Comparison of ENCODE assay signal across 15 cellular contexts in the genomic region with DNA sequence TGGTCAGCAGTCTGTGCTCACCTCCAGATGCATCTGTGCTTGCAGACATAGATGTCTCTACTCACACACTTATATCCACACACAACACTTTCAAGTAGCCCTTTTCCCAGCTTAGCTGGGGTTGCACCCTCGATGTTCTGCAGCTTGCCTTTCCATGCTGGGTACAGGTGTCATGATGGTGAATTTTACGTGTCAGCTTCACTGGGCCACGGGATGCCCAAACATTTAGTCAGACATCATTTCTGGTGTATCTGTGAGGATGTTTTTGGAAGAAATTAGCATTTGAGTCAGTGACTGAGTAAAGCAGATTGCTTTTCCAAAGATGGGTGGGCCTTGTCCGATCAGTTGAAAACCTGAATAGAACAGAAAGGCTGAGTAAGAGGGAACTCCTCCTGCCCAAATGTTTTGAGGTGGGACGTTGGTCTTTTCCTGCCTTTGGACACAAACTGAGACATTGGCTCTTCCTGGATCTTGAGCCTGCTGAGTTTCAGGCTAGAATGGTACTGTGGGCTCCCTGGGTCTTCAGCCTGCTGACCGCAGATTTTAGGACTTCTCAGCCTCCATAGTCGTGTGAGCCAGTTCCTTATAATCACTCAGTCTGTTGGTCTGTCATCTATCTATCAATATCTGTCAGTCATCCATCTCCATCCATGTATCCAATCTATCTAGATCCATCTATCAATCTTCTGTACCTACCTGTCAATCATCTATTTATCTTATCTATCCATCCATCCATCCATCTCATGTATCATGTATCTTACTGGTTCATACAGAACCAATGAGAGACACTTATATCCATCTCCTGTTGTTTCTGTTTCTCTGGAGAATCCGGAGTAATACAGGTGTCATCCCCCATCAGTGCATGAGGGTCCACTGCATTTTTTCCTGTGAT. TPM values are rescaled to one million over a fixed set of nuclear protein-coding genes. Genes with fewer than 3 reads are reported as not detected.
DNase-seq lines count a peak whose midpoint lies in the region; ATAC-seq and TF ChIP-seq lines count a peak whose summit lies in the region.
"Had no signal": no experiment of that assay in that cellular context is flagged by ENCODE, and none has a peak within 500 bp of the region (broad histone marks: within the 10 kb centered on the region; RNA-seq: fewer than 3 reads in every experiment).

No MANE protein-coding gene starts in this region.

- H3K27me3 Mint-ChIP-seq in activated CD8-positive, alpha-beta memory T cell treated with anti-CD3 and anti-CD28 coated beads, Interleukin-2, amount 10 ng/mL, durations not matched to agents 7 days and 5 days, result no peaks in the 10 kb centered on the region
- H3K27me3 Mint-ChIP-seq in chondrocyte (ENCODE audit: low read depth), result no peaks in the 10 kb centered on the region
- H3K27me3 Mint-ChIP-seq: B cell; CD4-positive, alpha-beta T cell had no signal

- no peaks in the 10 kb centered on the region for H3K4me1 Mint-ChIP-seq in activated CD8-positive, alpha-beta memory T cell treated with anti-CD3 and anti-CD28 coated beads, Interleukin-2, amount 10 ng/mL, durations not matched to agents 7 days and 5 days
- H3K4me1 Mint-ChIP-seq in chondrocyte (ENCODE audit: low read depth), result no peaks in the 10 kb centered on the region
- H3K4me1 Mint-ChIP-seq: B cell had no signal

- peaks cover 11% of the 10 kb centered on the region for H3K9me3 Mint-ChIP-seq in activated CD8-positive, alpha-beta memory T cell treated with anti-CD3 and anti-CD28 coated beads, Interleukin-2, amount 10 ng/mL, durations not matched to agents 7 days and 5 days (ENCODE audit: low read depth)
- peaks cover 18% of the 10 kb centered on the region for H3K9me3 Mint-ChIP-seq in chondrocyte (ENCODE audit: low read depth)

- no peak overlapping the region for H3K27ac Mint-ChIP-seq in activated CD8-positive, alpha-beta memory T cell treated with anti-CD3 and anti-CD28 coated beads, Interleukin-2, amount 10 ng/mL, durations not matched to agents 7 days and 5 days
- no peak overlapping the region for H3K27ac Mint-ChIP-seq in chondrocyte (ENCODE audit: unreplicated experiment)
- H3K27ac Mint-ChIP-seq: B cell; CD4-positive, alpha-beta T cell had no signal

- DNase-seq in activated CD8-positive, alpha-beta memory T cell treated with anti-CD3 and anti-CD28 coated beads for 24 hours, result peak; percentile 7
- DNase-seq in activated CD8-positive, alpha-beta memory T cell treated with anti-CD3 and anti-CD28 coated beads, Interleukin-2, amount 10 ng/mL, durations not matched to agents 7 days and 5 days, result no peak
- no peak for DNase-seq in HEK293T (ENCODE audit: extremely low spot score)
- DNase-seq in chondrocyte (ENCODE audit: low spot score), result peak; percentile 25
- DNase-seq in stimulated activated CD8-positive, alpha-beta memory T cell treated with anti-CD3 and anti-CD28 coated beads, Interleukin-4, amount 100 ng/mL, for 48 hours, result peak; percentile 11
- no peak for DNase-seq in HUDEP-2 (lab: John Stamatoyannopoulos, UW; ENCODE audit: unreplicated experiment in 76 of 76)
- DNase-seq: C1 segment of cervical spinal cord; Calu3; CD4-positive, alpha-beta T cell; DMS 273 treated with DMSO at 0.1 percent for 48 hours; GM23248 had no signal

- POLR2A ChIA-PET in HEK293T (lab: Yijun Ruan, JAX), result interaction anchor here (0.6 kb wide), 1 partner anchor 153 kb away, joined by 3 read pairs; no protein-coding TSS in a partner anchor

- peaks cover 15% of the 10 kb centered on the region for H3K36me3 Mint-ChIP-seq in activated CD8-positive, alpha-beta memory T cell treated with anti-CD3 and anti-CD28 coated beads, Interleukin-2, amount 10 ng/mL, durations not matched to agents 7 days and 5 days
- peaks cover 21% of the 10 kb centered on the region for H3K36me3 Mint-ChIP-seq in chondrocyte (ENCODE audit: low read depth)

- ATAC-seq in activated CD8-positive, alpha-beta memory T cell treated with anti-CD3 and anti-CD28 coated beads, Interleukin-2, amount 10 ng/mL, durations not matched to agents 7 days and 5 days, result no peak
- no peak for ATAC-seq in HG02571 (IDR thresholded peaks at IDR 0.05; ENCODE audit: unreplicated experiment)
- ATAC-seq: HCT116, HepG2 had no signal

- no peak overlapping the region for H3K4me3 Mint-ChIP-seq in activated CD8-positive, alpha-beta memory T cell treated with anti-CD3 and anti-CD28 coated beads, Interleukin-2, amount 10 ng/mL, durations not matched to agents 7 days and 5 days
- H3K4me3 Mint-ChIP-seq in chondrocyte (ENCODE audit: unreplicated experiment), result no peak overlapping the region
- H3K4me3 Mint-ChIP-seq: B cell; CD4-positive, alpha-beta T cell had no signal

- TF ChIP-seq CTCF in chondrocyte (IDR thresholded peaks at IDR 0.05), result no peak

- CTCF ChIA-PET in activated CD8-positive, alpha-beta memory T cell treated with anti-CD3 and anti-CD28 coated beads, Interleukin-2, amount 10 ng/mL, durations not matched to agents 7 days and 5 days (lab: Charles Lee), result interaction anchor here (0.6 to 1.2 kb wide), 3 partner anchors 18 to 325 kb away, joined by 3 read pairs; no protein-coding TSS in a partner anchor
- CTCF ChIA-PET in HEK293T (lab: Yijun Ruan, JAX), result no interaction called here

TF ChIP-seq in HEK293T, 16 proteins besides CTCF, POLR2A, EP300 and RAD21:
- TF ChIP-seq NFRKB (IDR thresholded peaks at IDR 0.05), result no peak
- TF ChIP-seq, protein P1, sequence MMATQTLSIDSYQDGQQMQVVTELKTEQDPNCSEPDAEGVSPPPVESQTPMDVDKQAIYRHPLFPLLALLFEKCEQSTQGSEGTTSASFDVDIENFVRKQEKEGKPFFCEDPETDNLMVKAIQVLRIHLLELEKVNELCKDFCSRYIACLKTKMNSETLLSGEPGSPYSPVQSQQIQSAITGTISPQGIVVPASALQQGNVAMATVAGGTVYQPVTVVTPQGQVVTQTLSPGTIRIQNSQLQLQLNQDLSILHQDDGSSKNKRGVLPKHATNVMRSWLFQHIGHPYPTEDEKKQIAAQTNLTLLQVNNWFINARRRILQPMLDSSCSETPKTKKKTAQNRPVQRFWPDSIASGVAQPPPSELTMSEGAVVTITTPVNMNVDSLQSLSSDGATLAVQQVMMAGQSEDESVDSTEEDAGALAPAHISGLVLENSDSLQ (IDR thresholded peaks at IDR 0.05), result peak; percentile 95

RNA-seq across cellular contexts. Expression of gene OBSCN, which starts 12.7 kb away (rescaled TPM):
- total RNA-seq in activated CD8-positive, alpha-beta memory T cell treated with anti-CD3 and anti-CD28 coated beads, Interleukin-2, amount 10 ng/mL, durations not matched to agents 7 days and 5 days, result 10 to 100 TPM in 1 of 2 experiments, 1 to 10 TPM in 1; 5.7 to 10.4 TPM
- total RNA-seq in chondrocyte, result 6.3 to 11.4 TPM (median 10.2 TPM) in 3 replicates

RNA-seq across cellular contexts. Expression of gene IBA57, which starts 29.6 kb away (rescaled TPM):
- 1 to 10 TPM; 6.8 to 8.5 TPM for total RNA-seq in activated CD8-positive, alpha-beta memory T cell treated with anti-CD3 and anti-CD28 coated beads, Interleukin-2, amount 10 ng/mL, durations not matched to agents 7 days and 5 days
- 5.2 to 7.7 TPM (median 5.9 TPM) in 3 replicates for total RNA-seq in chondrocyte

RNA-seq across cellular contexts. Expression of gene GJC2, which starts 45.4 kb away (rescaled TPM):
- 1 to 10 TPM; 1.1 to 1.8 TPM for total RNA-seq in activated CD8-positive, alpha-beta memory T cell treated with anti-CD3 and anti-CD28 coated beads, Interleukin-2, amount 10 ng/mL, durations not matched to agents 7 days and 5 days
- total RNA-seq in chondrocyte, result 1.5 to 2.0 TPM (median 1.8 TPM) in 3 replicates

RNA-seq across cellular contexts. Expression of gene GUK1, which starts 55.1 kb away (rescaled TPM):
- total RNA-seq in activated CD8-positive, alpha-beta memory T cell treated with anti-CD3 and anti-CD28 coated beads, Interleukin-2, amount 10 ng/mL, durations not matched to agents 7 days and 5 days, result 100 to 1,000 TPM; 262 to 325 TPM
- 155 to 196 TPM (median 189 TPM) in 3 replicates for total RNA-seq in chondrocyte

Comparison
In these comparisons a context has a peak if more than half of its experiments do, and no peak if none do; other contexts are left out.
1. DNase-seq: peak in activated CD8-positive, alpha-beta memory T cell treated with anti-CD3 and anti-CD28 coated beads for 24 hours (single experiment), chondrocyte (single experiment) and stimulated activated CD8-positive, alpha-beta memory T cell treated with anti-CD3 and anti-CD28 coated beads, Interleukin-4, amount 100 ng/mL, for 48 hours (single experiment); none in activated CD8-positive, alpha-beta memory T cell treated with anti-CD3 and anti-CD28 coated beads, Interleukin-2, amount 10 ng/mL, durations not matched to agents 7 days and 5 days (single experiment), HEK293T (single experiment) and HUDEP-2 (0 of 76).